Comparison of ENCODE assay signal across 11 cellular contexts in genomic region chr19:45456500-45456815, GRCh38. TPM values are rescaled to one million over a fixed set of nuclear protein-coding genes. Genes with fewer than 3 reads are reported as not detected.
DNase-seq lines count a peak whose midpoint lies in the region; ATAC-seq and TF ChIP-seq lines count a peak whose summit lies in the region.
"Had no signal": no experiment of that assay in that cellular context is flagged by ENCODE, and none has a peak within 500 bp of the region (broad histone marks: within the 10 kb centered on the region; RNA-seq: fewer than 3 reads in every experiment).

No MANE protein-coding gene starts in this region.

- no TSS peak for BruUV-seq in PC-9 (replicated peaks; lab: Mats Ljungman, UMichigan)

- H3K4me1 Mint-ChIP-seq in progenitor cell of endocrine pancreas (ENCODE audit: low read depth) = peaks cover 17% of the 10 kb centered on the region

- no peak for ATAC-seq in HG02885 (IDR thresholded peaks at IDR 0.05; ENCODE audit: poor library complexity, unreplicated experiment)

- H3K27me3 ChIP-seq in PC-9 (ENCODE audit: insufficient read depth, low read depth) (no peaks in the 10 kb centered on the region), esophagus squamous epithelium (no peaks in the 10 kb centered on the region)

- no peaks in the 10 kb centered on the region for H3K9me2 ChIP-seq in PC-9 (ENCODE audit: insufficient read depth)

- H3K27ac ChIP-seq in C4-2B (peak overlapping the region; percentile 46; the same call in 1 of the 2 replicates), PC-9 (peak overlapping the region; percentile 93), esophagus squamous epithelium (peak overlapping the region; percentile 75 to 87 (median 86)), substantia nigra (ENCODE audit: low read depth, low read length, poor library complexity, severe bottlenecking) (no peak overlapping the region)

- no peaks in the 10 kb centered on the region for H3K36me3 Mint-ChIP-seq in progenitor cell of endocrine pancreas (ENCODE audit: insufficient read depth)

- TF ChIP-seq POLR2A in esophagus squamous epithelium (IDR thresholded peaks at IDR 0.05) = no peak

- H3K27me3 Mint-ChIP-seq in progenitor cell of endocrine pancreas = no peaks in the 10 kb centered on the region

- no peaks in the 10 kb centered on the region for H3K79me2 ChIP-seq in PC-9 (ENCODE audit: low read depth)

- H3K9me3 ChIP-seq in PC-9 (ENCODE audit: insufficient read depth, low read depth) = no peaks in the 10 kb centered on the region
- no peaks in the 10 kb centered on the region for H3K9me3 ChIP-seq in esophagus squamous epithelium
- H3K9me3 ChIP-seq: prostate gland had no signal

- intact Hi-C loops in PC-9 (cut with micrococcal nuclease; ENCODE audit: unreplicated experiment) (no loop called here), esophagus squamous epithelium (cut with DNase I) (no loop called here)

- H3K4me3 ChIP-seq in PC-9 (peak overlapping the region; percentile 53; the same call in 1 of the 2 replicates), esophagus squamous epithelium (no peak overlapping the region)

- H3K4me3 Mint-ChIP-seq in progenitor cell of endocrine pancreas (ENCODE audit: low read depth) = no peak overlapping the region

- H3K4me1 ChIP-seq in PC-9 (replicated peaks; ENCODE audit: insufficient read depth) (peaks cover 33% of the 10 kb centered on the region), esophagus squamous epithelium (peaks cover 18 to 42% (median 22%) of the 10 kb centered on the region in 3 donors)

- H2AFZ ChIP-seq in PC-9 = peak overlapping the region; percentile 84

- peak overlapping the region; percentile 99 for H3K27ac Mint-ChIP-seq in progenitor cell of endocrine pancreas

- TF ChIP-seq CTCF in C4-2B (conservative IDR thresholded peaks at IDR 0.05) (no peak), PC-9 (conservative IDR thresholded peaks at IDR 0.05) (no peak), esophagus squamous epithelium (IDR thresholded peaks at IDR 0.05) (no peak), progenitor cell of endocrine pancreas (IDR thresholded peaks at IDR 0.05; ENCODE audit: unreplicated experiment) (no peak)

- no peaks in the 10 kb centered on the region for H3K36me3 ChIP-seq in PC-9 (ENCODE audit: low read depth)
- no peaks in the 10 kb centered on the region for H3K36me3 ChIP-seq in esophagus squamous epithelium
- H3K36me3 ChIP-seq: prostate gland had no signal

- WGBS in esophagus squamous epithelium, 2 donors = 40 to 50% methylated on average over 2 of the region's 2 CpGs

- no peaks in the 10 kb centered on the region for H3K9me3 Mint-ChIP-seq in progenitor cell of endocrine pancreas (ENCODE audit: low read depth)

- CTCF ChIA-PET in PC-9 (lab: Charles Lee) = interaction anchor here (0.6 to 0.7 kb wide), 2 partner anchors 21 to 186 kb away, joined by 5 to 16 read pairs; no protein-coding TSS in a partner anchor
- CTCF ChIA-PET in HEK293T (lab: Yijun Ruan, JAX) = interaction anchor here (0.7 kb wide), 1 partner anchor 54 kb away, joined by 6 read pairs; no protein-coding TSS in a partner anchor

- H4K20me1 ChIP-seq in PC-9 (ENCODE audit: insufficient read depth) = no peaks in the 10 kb centered on the region

- POLR2A ChIA-PET in PC-9 (lab: Charles Lee; ENCODE audit: unreplicated experiment) = interaction anchor here (0.6 to 2.0 kb wide), 3 partner anchors 11 to 408 kb away, joined by 4 to 64 read pairs (median 19); partner anchors contain the start of genes FOSB and FOXA3
- POLR2A ChIA-PET in HEK293T (lab: Yijun Ruan, JAX) = interaction anchor here (1.0 to 1.2 kb wide), 2 partner anchors 11 to 17 kb away, joined by 3 to 4 read pairs; partner anchors contain the start of gene FOSB

- H3K4me2 ChIP-seq in PC-9 = peak overlapping the region; percentile 85

- peaks cover 58% of the 10 kb centered on the region; the same call in 1 of the 2 replicates for H3F3A ChIP-seq in PC-9 (ENCODE audit: insufficient read depth, low read depth)

- DNase-seq in PC-9 (no peak), esophagus squamous epithelium (lab: John Stamatoyannopoulos, UW) (no peak), progenitor cell of endocrine pancreas (ENCODE audit: low spot score, unreplicated experiment) (no peak), HEK293T (ENCODE audit: extremely low spot score) (no peak), LoVo (ENCODE audit: low spot score) (no peak), substantia nigra (lab: John Stamatoyannopoulos, UW) (no peak)
- DNase-seq: DMS153, NCI-H1092 had no signal

TF ChIP-seq in HEK293T, 16 proteins besides CTCF, POLR2A, EP300 and RAD21:
- TF ChIP-seq CTBP1 (IDR thresholded peaks at IDR 0.05; ENCODE audit: borderline replicate concordance) (no peak), SP1 (IDR thresholded peaks at IDR 0.05) (no peak), HDGF (IDR thresholded peaks at IDR 0.05; ENCODE audit: borderline replicate concordance) (no peak), FOXM1 (IDR thresholded peaks at IDR 0.05; ENCODE audit: borderline replicate concordance) (no peak)

RNA-seq across cellular contexts. Expression of gene FOSB, which starts 11.3 kb away (rescaled TPM):
- total RNA-seq in PC-9 (2021) (7.9 and 16.5 TPM in 2 replicates), esophagus squamous epithelium (1 to 10 TPM; 1.7 to 4.6 (median 2.5) TPM), progenitor cell of endocrine pancreas (5.3 and 7.3 TPM in 2 replicates)

RNA-seq across cellular contexts. Expression of gene ERCC1, which starts 32.7 kb away (rescaled TPM):
- total RNA-seq in PC-9 (2021) (102 and 138 TPM in 2 replicates), esophagus squamous epithelium (10 to 100 TPM; 27.7 to 80.9 (median 48.5) TPM), progenitor cell of endocrine pancreas (58.5 and 64.8 TPM in 2 replicates)

RNA-seq across cellular contexts. Expression of gene RTN2, which starts 40.4 kb away (rescaled TPM):
- 49.6 and 50.1 TPM in 2 replicates for total RNA-seq in PC-9 (2021)
- total RNA-seq in esophagus squamous epithelium = 1 to 10 TPM; 1.9 to 7.2 (median 4.2) TPM
- 17.9 and 21.6 TPM in 2 replicates for total RNA-seq in progenitor cell of endocrine pancreas

RNA-seq across cellular contexts. Expression of gene PPM1N, which starts 41.8 kb away (rescaled TPM):
- total RNA-seq in PC-9 (2021) (5.0 and 9.5 TPM in 2 replicates), esophagus squamous epithelium (1 to 10 TPM; 1.8 to 6.7 (median 4.0) TPM), progenitor cell of endocrine pancreas (0.62 TPM in 1 of 2 replicates, not detected in the other)

RNA-seq across cellular contexts. Expression of gene POLR1G, which starts 50.0 kb away (rescaled TPM):
- total RNA-seq in PC-9 (2021) = 9.6 and 11.5 TPM in 2 replicates
- total RNA-seq in esophagus squamous epithelium = 10 to 100 TPM in 1 of 4 donors, 1 to 10 TPM in 3; 7.3 to 12.4 (median 9.8) TPM
- total RNA-seq in progenitor cell of endocrine pancreas = 7.4 and 8.9 TPM in 2 replicates
